Comparison of ENCODE assay signal across 10 cellular contexts in genomic region chr11:75174781-75175370, GRCh38. TPM values are rescaled to one million over a fixed set of nuclear protein-coding genes. Genes with fewer than 3 reads are reported as not detected.
A peak's percentile ranks its signal among the peaks of the same experiment; 100 is the strongest.
DNase-seq lines count a peak whose midpoint lies in the region; ATAC-seq and TF ChIP-seq lines count a peak whose summit lies in the region.
"Had no signal": no experiment of that assay in that cellular context is flagged by ENCODE, and none has a peak within 500 bp of the region (broad histone marks: within the 10 kb centered on the region; RNA-seq: fewer than 3 reads in every experiment).

No MANE protein-coding gene starts in this region.

- H3K9me3 ChIP-seq in mucosa of descending colon, result no peaks in the 10 kb centered on the region
- H3K9me3 ChIP-seq: body of pancreas had no signal

- H3K36me3 ChIP-seq in mucosa of descending colon (ENCODE audit: low read depth), result no peaks in the 10 kb centered on the region

- intact Hi-C loops in mucosa of descending colon (cut with DNase I, micrococcal nuclease), result no loop called here

- DNase-seq in AML-193 (lab: John Stamatoyannopoulos, UW), result peak; percentile 36 to 54
- peak; percentile 37 for DNase-seq in Jurkat, Clone E6-1 (ENCODE audit: low read depth, low spot score)
- peak in 1 of 3 donors; percentile 39 for DNase-seq in mucosa of descending colon
- DNase-seq in NCI-H2081 treated with DMSO at 0.1 percent for 48 hours (lab: John Stamatoyannopoulos, UW), result no peak
- DNase-seq in GM13976 (ENCODE audit: low spot score), result no peak
- DNase-seq: NCI-H146 had no signal

- no peaks in the 10 kb centered on the region for H3K4me1 ChIP-seq in mucosa of descending colon (ENCODE audit: low read depth)
- H3K4me1 ChIP-seq: body of pancreas had no signal

- peak; percentile 51 for ATAC-seq in mucosa of descending colon
- ATAC-seq in GM19324 (IDR thresholded peaks at IDR 0.05; ENCODE audit: low FRiP score, unreplicated experiment), result no peak
- no peak for ATAC-seq in HG03565 (IDR thresholded peaks at IDR 0.05; ENCODE audit: unreplicated experiment)
- ATAC-seq: body of pancreas had no signal

- H3K4me1 Mint-ChIP-seq in brain, result peaks cover 15% of the 10 kb centered on the region

- H3K27ac Mint-ChIP-seq in brain, result peak overlapping the region in 3 of 5 experiments; percentile 11 to 75 (median 29)

- peaks cover 7% of the 10 kb centered on the region for H3K27me3 Mint-ChIP-seq in brain

- H3K4me3 Mint-ChIP-seq in brain, result no peak overlapping the region

- no peak overlapping the region for H3K4me3 ChIP-seq in Jurkat, Clone E6-1 (ENCODE audit: low read length)
- no peak overlapping the region for H3K4me3 ChIP-seq in mucosa of descending colon
- H3K4me3 ChIP-seq: body of pancreas had no signal

- no peak for TF ChIP-seq CTCF in brain (conservative IDR thresholded peaks at IDR 0.05)
- no peak for TF ChIP-seq CTCF in mucosa of descending colon (IDR thresholded peaks at IDR 0.05)
- TF ChIP-seq CTCF in GM13976 (IDR thresholded peaks at IDR 0.05; ENCODE audit: borderline replicate concordance, control extremely low read depth, extremely low read depth, insufficient read depth, missing control alignments), result no peak

- no peaks in the 10 kb centered on the region for H3K36me3 Mint-ChIP-seq in brain

- no peaks in the 10 kb centered on the region for H3K9me3 Mint-ChIP-seq in brain

- in situ Hi-C loops in GM13976 (cut with MboI; ENCODE audit: low sequenced_read_pairs, unreplicated experiment), result no loop called here

RNA-seq across cellular contexts. Expression of gene SLCO2B1, which starts 24.0 kb away (rescaled TPM):
- polyA plus RNA-seq in Jurkat, Clone E6-1 (2012; ENCODE audit: insufficient read depth, insufficient read length), result not detected
- 21.9 TPM for polyA plus RNA-seq in brain (ENCODE audit: insufficient read depth, low read depth, low replicate concordance)
- 10 to 100 TPM; 65.6 to 93.0 (median 73.1) TPM for total RNA-seq in mucosa of descending colon

Comparison
In these comparisons a context has a peak if more than half of its experiments do, and no peak if none do; other contexts are left out.
1. DNase-seq: peak in AML-193 (2 of 2) and Jurkat, Clone E6-1 (single experiment); none in NCI-H2081 treated with DMSO at 0.1 percent for 48 hours (single experiment) and GM13976 (single experiment).